9 cellular contexts compared by ENCODE assay signal in the genomic region with DNA sequence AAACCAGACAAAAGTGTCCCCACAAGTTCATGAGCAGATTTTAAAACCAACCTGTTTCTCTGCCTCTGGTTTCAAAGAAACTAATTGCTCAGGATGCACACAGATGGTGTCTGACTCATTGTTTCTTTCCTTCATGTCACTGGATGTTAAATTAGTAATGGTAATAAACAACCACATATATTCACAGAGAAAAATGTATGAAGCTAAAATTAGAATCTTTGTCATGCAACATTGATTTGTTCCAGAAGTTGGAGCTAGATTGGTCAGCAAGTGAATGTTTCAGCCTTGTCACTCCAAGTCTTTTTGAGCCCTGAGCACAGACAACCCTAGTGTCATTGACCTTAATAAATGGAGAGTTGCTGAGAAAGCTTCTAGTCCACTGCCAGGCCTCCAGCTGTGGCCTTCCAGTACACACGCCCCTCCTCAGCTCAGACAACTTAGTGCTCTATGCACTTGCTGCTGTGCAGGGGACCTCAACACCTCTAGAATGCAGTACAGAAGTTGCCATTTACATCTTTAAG.
DNase-seq lines count a peak whose midpoint lies in the region; ATAC-seq and TF ChIP-seq lines count a peak whose summit lies in the region.
"Had no signal": no experiment of that assay in that cellular context is flagged by ENCODE, and none has a peak within 500 bp of the region (broad histone marks: within the 10 kb centered on the region; RNA-seq: fewer than 3 reads in every experiment).

No MANE protein-coding gene starts in this region.

- peaks cover 30% of the 10 kb centered on the region for H3K4me1 ChIP-seq in ACC112 (ENCODE audit: control insufficient read depth, insufficient read depth, low read length, unreplicated experiment)
- H3K4me1 ChIP-seq in left ventricle myocardium inferior: peaks cover 18% of the 10 kb centered on the region
- no peaks in the 10 kb centered on the region for H3K4me1 ChIP-seq in CD8-positive, alpha-beta memory T cell (ENCODE audit: insufficient read depth, low read length)

- no peak for DNase-seq in activated CD4-positive, alpha-beta memory T cell treated with anti-CD3 and anti-CD28 coated beads, Interleukin-2, amount 10 ng/mL, durations not matched to agents 7 days and 5 days
- no peak for DNase-seq in left ventricle myocardium inferior
- DNase-seq in Ammon's horn (ENCODE audit: low spot score): no peak
- no peak for DNase-seq in NCI-H1092 treated with DMSO at 0.1 percent for 48 hours (lab: John Stamatoyannopoulos, UW)
- DNase-seq in CD8-positive, alpha-beta memory T cell: no peak
- no peak for DNase-seq in ecto neural progenitor cell (ENCODE audit: low spot score)
- DNase-seq: GDM1 had no signal

- CTCF ChIA-PET in activated CD4-positive, alpha-beta memory T cell treated with anti-CD3 and anti-CD28 coated beads, Interleukin-2, amount 10 ng/mL, durations not matched to agents 7 days and 5 days (lab: Charles Lee): interaction anchor here (0.7 to 0.9 kb wide), 3 partner anchors 9 to 175 kb away, joined by 3 to 4 read pairs (median 3); no protein-coding TSS in a partner anchor
- CTCF ChIA-PET in CD8-positive, alpha-beta memory T cell (lab: Charles Lee): no interaction called here

- H3K4me1 Mint-ChIP-seq in activated CD4-positive, alpha-beta memory T cell treated with anti-CD3 and anti-CD28 coated beads, Interleukin-2, amount 10 ng/mL, durations not matched to agents 7 days and 5 days: peaks cover 23% of the 10 kb centered on the region
- H3K4me1 Mint-ChIP-seq in CD8-positive, alpha-beta memory T cell: no peaks in the 10 kb centered on the region

- no peaks in the 10 kb centered on the region for H3K79me2 ChIP-seq in ACC112 (ENCODE audit: control insufficient read depth, insufficient read depth, low read length, unreplicated experiment)

- ATAC-seq in GM21529 (IDR thresholded peaks at IDR 0.05; ENCODE audit: unreplicated experiment): peak; percentile 43

- intact Hi-C loops in left ventricle myocardium inferior (cut with micrococcal nuclease): no loop called here

- H3K36me3 ChIP-seq in ACC112 (ENCODE audit: insufficient read depth, low read length) (no peaks in the 10 kb centered on the region), left ventricle myocardium inferior (no peaks in the 10 kb centered on the region)
- no peaks in the 10 kb centered on the region for H3K36me3 ChIP-seq in CD8-positive, alpha-beta memory T cell (ENCODE audit: insufficient read depth, low read length)

- POLR2A ChIA-PET in activated CD4-positive, alpha-beta memory T cell treated with anti-CD3 and anti-CD28 coated beads, Interleukin-2, amount 10 ng/mL, durations not matched to agents 7 days and 5 days (lab: Charles Lee): interaction anchor here (1.0 kb wide), 1 partner anchor 10 kb away, joined by 4 read pairs; no protein-coding TSS in a partner anchor
- POLR2A ChIA-PET in CD8-positive, alpha-beta memory T cell (lab: Charles Lee): no interaction called here

- H3K27ac ChIP-seq in ACC112 (ENCODE audit: low read depth, low read length) (peak overlapping the region; percentile 75), left ventricle myocardium inferior (replicated peaks) (peak overlapping the region; percentile 49)
- no peak overlapping the region for H3K27ac ChIP-seq in CD8-positive, alpha-beta memory T cell (ENCODE audit: low read depth, low read length)

- H3K36me3 Mint-ChIP-seq in activated CD4-positive, alpha-beta memory T cell treated with anti-CD3 and anti-CD28 coated beads, Interleukin-2, amount 10 ng/mL, durations not matched to agents 7 days and 5 days (ENCODE audit: low read depth): no peaks in the 10 kb centered on the region
- no peaks in the 10 kb centered on the region for H3K36me3 Mint-ChIP-seq in CD8-positive, alpha-beta memory T cell

- H2AFZ ChIP-seq in ACC112 (ENCODE audit: low read length, unreplicated experiment): no peak overlapping the region

- peaks cover 3% of the 10 kb centered on the region for H3K9me3 ChIP-seq in left ventricle myocardium inferior (replicated peaks)
- no peaks in the 10 kb centered on the region for H3K9me3 ChIP-seq in CD8-positive, alpha-beta memory T cell (ENCODE audit: low read length)

- TF ChIP-seq CTCF in left ventricle myocardium inferior (IDR thresholded peaks at IDR 0.05; ENCODE audit: borderline replicate concordance): no peak

- H3K4me3 Mint-ChIP-seq in activated CD4-positive, alpha-beta memory T cell treated with anti-CD3 and anti-CD28 coated beads, Interleukin-2, amount 10 ng/mL, durations not matched to agents 7 days and 5 days: no peak overlapping the region
- no peak overlapping the region for H3K4me3 Mint-ChIP-seq in CD8-positive, alpha-beta memory T cell

- H3K27ac Mint-ChIP-seq in activated CD4-positive, alpha-beta memory T cell treated with anti-CD3 and anti-CD28 coated beads, Interleukin-2, amount 10 ng/mL, durations not matched to agents 7 days and 5 days: peak overlapping the region; percentile 11
- H3K27ac Mint-ChIP-seq in CD8-positive, alpha-beta memory T cell: no peak overlapping the region

- peaks cover 5% of the 10 kb centered on the region for H3K27me3 Mint-ChIP-seq in activated CD4-positive, alpha-beta memory T cell treated with anti-CD3 and anti-CD28 coated beads, Interleukin-2, amount 10 ng/mL, durations not matched to agents 7 days and 5 days
- peaks cover 5 to 56% of the 10 kb centered on the region in 2 donors for H3K27me3 Mint-ChIP-seq in CD8-positive, alpha-beta memory T cell

- H3K4me3 ChIP-seq in ACC112 (ENCODE audit: low read depth, low read length) (no peak overlapping the region), left ventricle myocardium inferior (no peak overlapping the region)
- H3K4me3 ChIP-seq in CD8-positive, alpha-beta memory T cell (ENCODE audit: low read length): no peak overlapping the region

- H3K27me3 ChIP-seq in ACC112 (ENCODE audit: insufficient read depth, low read length) (no peaks in the 10 kb centered on the region), left ventricle myocardium inferior (ENCODE audit: low read depth) (no peaks in the 10 kb centered on the region)
- H3K27me3 ChIP-seq in CD8-positive, alpha-beta memory T cell (ENCODE audit: insufficient read depth, low read length, poor library complexity, severe bottlenecking): no peaks in the 10 kb centered on the region

- H3K9me3 Mint-ChIP-seq in activated CD4-positive, alpha-beta memory T cell treated with anti-CD3 and anti-CD28 coated beads, Interleukin-2, amount 10 ng/mL, durations not matched to agents 7 days and 5 days: no peaks in the 10 kb centered on the region
- no peaks in the 10 kb centered on the region for H3K9me3 Mint-ChIP-seq in CD8-positive, alpha-beta memory T cell
